ENCODE assay signal across 25 cellular contexts in the genomic region with DNA sequence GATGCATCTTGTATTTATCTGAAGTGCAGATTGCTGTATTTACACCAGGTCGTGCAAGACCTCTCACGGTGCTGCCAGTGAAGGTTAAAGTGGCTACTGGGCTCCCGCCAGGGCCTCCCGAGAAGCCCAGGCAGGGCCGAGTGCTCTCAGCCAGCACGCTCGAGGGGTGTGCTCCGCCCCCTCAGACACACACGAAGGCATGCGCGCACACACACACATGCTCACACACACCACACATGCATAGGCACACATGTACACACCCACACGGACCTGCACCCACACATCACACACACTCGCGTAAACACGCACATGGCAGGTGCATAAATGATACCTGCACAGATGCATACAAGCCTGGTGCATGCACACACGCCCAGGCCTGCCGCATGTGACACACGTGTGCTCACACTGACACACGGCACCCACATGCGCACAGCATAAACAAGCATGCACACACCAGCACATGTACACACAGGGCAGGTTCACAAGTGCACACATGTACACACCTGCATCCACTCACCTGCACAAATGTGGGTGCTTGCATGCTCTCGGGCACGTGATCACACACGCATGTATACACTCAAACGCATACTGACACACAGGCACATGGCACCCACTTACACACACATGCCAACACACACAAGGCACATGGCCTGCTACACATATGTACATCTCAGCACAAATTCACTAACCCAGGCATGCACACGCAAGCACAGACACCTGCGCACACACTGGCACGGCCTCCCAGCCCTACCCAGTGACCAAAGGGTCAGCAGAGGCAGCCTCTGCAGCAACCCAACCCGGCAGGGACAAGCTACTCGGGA.
DNase-seq lines count a peak whose midpoint lies in the region; ATAC-seq, FAIRE-seq and TF ChIP-seq lines count a peak whose summit lies in the region.
"Had no signal": no experiment of that assay in that cellular context is flagged by ENCODE, and none has a peak within 500 bp of the region (broad histone marks: within the 10 kb centered on the region; RNA-seq: fewer than 3 reads in every experiment).

No MANE protein-coding gene starts in this region.

- no peak overlapping the region for H3K9ac ChIP-seq in GM12878 (ENCODE audit: control insufficient read depth, insufficient read depth, low read length)
- H3K9ac ChIP-seq: BLaER1 treated with 17β-estradiol and CSF1 and Interleukin-3, amounts not matched to agents 10 nM and 100 nM had no signal

- no peaks in the 10 kb centered on the region for H3K27me3 Mint-ChIP-seq in activated T-cell treated with anti-CD3 and anti-CD28 coated beads, Interleukin-2, amount 50 U/mL, for 4 hours (ENCODE audit: low read depth)

- no peak overlapping the region for H3K4me3 Mint-ChIP-seq in activated T-cell treated with anti-CD3 and anti-CD28 coated beads, Interleukin-2, amount 50 U/mL, for 4 hours
- H3K4me3 Mint-ChIP-seq: HFFc6, IgD-negative memory B cell had no signal

- H3K4me1 ChIP-seq in right cardiac atrium (ENCODE audit: control insufficient read depth, insufficient read depth, low read length) (no peaks in the 10 kb centered on the region), right atrium auricular region (no peaks in the 10 kb centered on the region), GM12878 (ENCODE audit: control insufficient read depth, insufficient read depth, low read length) (no peaks in the 10 kb centered on the region), lower lobe of right lung (peaks cover 4% of the 10 kb centered on the region), tibial nerve (no peaks in the 10 kb centered on the region)
- H3K4me1 ChIP-seq: A549, SJSA1 had no signal

- DNase-seq in right cardiac atrium, result peak; percentile 8 to 47 (median 31)
- no peak for DNase-seq in right atrium auricular region (ENCODE audit: low spot score)
- DNase-seq in GM12878 (ENCODE audit: low read depth, low spot score), result no peak
- peak; percentile 75 for DNase-seq in lower lobe of right lung
- DNase-seq in RKO (ENCODE audit: low spot score), result no peak
- no peak for DNase-seq in tibial nerve (ENCODE audit: low spot score in 2 of 2)
- no peak for DNase-seq in activated T-cell treated with anti-CD3 and anti-CD28 coated beads, Interleukin-2, amount 50 U/mL, for 4 hours
- DNase-seq: DMS 273 treated with DMSO at 0.1 percent for 48 hours, GF-D8, GOT3, HFFc6, Karpas-422, NCI-H1417 treated with DMSO at 0.1 percent for 48 hours, NCI-H187 treated with DMSO at 0.1 percent for 48 hours, NCI-H2227 treated with DMSO at 0.1 percent for 48 hours, NCI-H510A treated with DMSO at 0.1 percent for 48 hours, NCI-H774 had no signal

- H3K4me3 ChIP-seq in right cardiac atrium (ENCODE audit: low read length) (no peak overlapping the region), right atrium auricular region (no peak overlapping the region), GM12878 (no peak overlapping the region), lower lobe of right lung (no peak overlapping the region), tibial nerve (no peak overlapping the region)
- H3K4me3 ChIP-seq: A549; BLaER1 treated with 17β-estradiol and CSF1 and Interleukin-3, amounts not matched to agents 10 nM and 100 nM; SJSA1 had no signal

- H4K20me1 ChIP-seq in GM12878 (ENCODE audit: control insufficient read depth, insufficient read depth), result no peaks in the 10 kb centered on the region

- TF ChIP-seq POLR2A in GM12878 (IDR thresholded peaks at IDR 0.05; ENCODE audit: low read depth, low read length) (no peak), tibial nerve (IDR thresholded peaks at IDR 0.05) (no peak)

- BruUV-seq in GM12878 (replicated peaks; lab: Mats Ljungman, UMichigan), result no TSS peak

- RAD21 ChIA-PET in GM12878 (lab: Charles Lee; ENCODE audit: unreplicated experiment), result no interaction called here

- TF ChIP-seq RAD21 in GM12878 (IDR thresholded peaks at IDR 0.05; ENCODE audit: insufficient read depth, low read depth, low read length), result no peak

- SMC1A ChIA-PET in GM12878 (lab: Charles Lee; ENCODE audit: uncharacterized antibody, unreplicated experiment), result no interaction called here

- FAIRE-seq in GM12878 (lab: Jason Lieb, UNC), result no peak
- FAIRE-seq: A549, GM12892, GM18507 had no signal

- no peak overlapping the region for H3K4me2 ChIP-seq in GM12878 (ENCODE audit: control insufficient read depth, insufficient read depth)
- H3K4me2 ChIP-seq: A549; BLaER1 treated with 17β-estradiol and CSF1 and Interleukin-3, amounts not matched to agents 10 nM and 100 nM had no signal

- H2AFZ ChIP-seq in GM12878 (ENCODE audit: control insufficient read depth, low read depth, low read length), result no peak overlapping the region

- ATAC-seq in right cardiac atrium, result no peak
- ATAC-seq in GM12878, result no peak
- peak; percentile 36 to 39 for ATAC-seq in lower lobe of right lung
- no peak for ATAC-seq in HG02870 (IDR thresholded peaks at IDR 0.05; ENCODE audit: unreplicated experiment)
- no peak for ATAC-seq in activated T-cell treated with anti-CD3 and anti-CD28 coated beads, Interleukin-2, amount 50 U/mL, for 4 hours
- ATAC-seq: A549 had no signal

- H3K36me3 ChIP-seq in right atrium auricular region (no peaks in the 10 kb centered on the region), GM12878 (ENCODE audit: control insufficient read depth in 2 of 2, insufficient read depth in 2 of 2, low read length in 1 of 2) (no peaks in the 10 kb centered on the region), lower lobe of right lung (no peaks in the 10 kb centered on the region), tibial nerve (no peaks in the 10 kb centered on the region)
- H3K36me3 ChIP-seq: SJSA1 had no signal

- H3K27ac ChIP-seq in right cardiac atrium (ENCODE audit: low read length), result no peak overlapping the region
- no peak overlapping the region for H3K27ac ChIP-seq in right atrium auricular region
- no peak overlapping the region for H3K27ac ChIP-seq in GM12878 (ENCODE audit: control insufficient read depth, insufficient read depth)
- H3K27ac ChIP-seq in lower lobe of right lung, result no peak overlapping the region
- H3K27ac ChIP-seq in tibial nerve, result no peak overlapping the region
- H3K27ac ChIP-seq: A549; BLaER1 treated with 17β-estradiol and CSF1 and Interleukin-3, amounts not matched to agents 10 nM and 100 nM; RWPE1; SJSA1 had no signal

- 83% methylated on average over 29 of the region's 29 CpGs for whole genome bisulfite sequencing in right cardiac atrium
- 46% methylated on average over 29 of the region's 29 CpGs for WGBS in GM12878 (ENCODE audit: insufficient coverage, insufficient replicate concordance, low lambda C conversion rate, missing lambda C conversion rate)
- WGBS in tibial nerve, 2 donors, result 77% methylated on average over 19 to 29 of the region's 29 CpGs

- peaks cover 23% of the 10 kb centered on the region for H3K4me1 Mint-ChIP-seq in activated T-cell treated with anti-CD3 and anti-CD28 coated beads, Interleukin-2, amount 50 U/mL, for 4 hours (ENCODE audit: low read depth)

- in situ Hi-C loops in GM12878 (cut with MboI), result no loop called here

- H3K36me3 Mint-ChIP-seq in activated T-cell treated with anti-CD3 and anti-CD28 coated beads, Interleukin-2, amount 50 U/mL, for 4 hours (ENCODE audit: insufficient read depth), result no peaks in the 10 kb centered on the region

- CTCF ChIA-PET in GM12878 (lab: Yijun Ruan, JAX), result no interaction called here

- H3K79me2 ChIP-seq in GM12878 (ENCODE audit: control insufficient read depth, insufficient read depth, low read length), result no peaks in the 10 kb centered on the region

- intact Hi-C loops in right cardiac atrium (cut with DNase I), result no loop called here
- intact Hi-C loops in GM12878 (cut with micrococcal nuclease; ENCODE audit: unreplicated experiment), result no loop called here
- intact Hi-C loops in lower lobe of right lung (cut with DNase I), result no loop called here

- TF ChIP-seq EP300 in GM12878 (IDR thresholded peaks at IDR 0.05; ENCODE audit: borderline replicate concordance in 1 of 2, control insufficient read depth in 1 of 2, low read depth in 2 of 2, low read length in 2 of 2), result no peak
- no peak for TF ChIP-seq EP300 in tibial nerve (IDR thresholded peaks at IDR 0.05)

- no peaks in the 10 kb centered on the region for H3K9me3 ChIP-seq in right cardiac atrium (ENCODE audit: control insufficient read depth, low read length)
- no peaks in the 10 kb centered on the region for H3K9me3 ChIP-seq in right atrium auricular region
- no peaks in the 10 kb centered on the region for H3K9me3 ChIP-seq in GM12878 (replicated peaks; ENCODE audit: control insufficient read depth, insufficient read depth, low read length)
- H3K9me3 ChIP-seq in lower lobe of right lung, result no peaks in the 10 kb centered on the region
- peaks cover 0 to under 1% (median 0%) of the 10 kb centered on the region in 4 donors for H3K9me3 ChIP-seq in tibial nerve
- H3K9me3 ChIP-seq: A549, SJSA1 had no signal

- POLR2A ChIA-PET in GM12878 (lab: Charles Lee), result no interaction called here

- H3K27me3 ChIP-seq in right cardiac atrium (ENCODE audit: control insufficient read depth, insufficient read depth) (no peaks in the 10 kb centered on the region), right atrium auricular region (no peaks in the 10 kb centered on the region), GM12878 (replicated peaks in 1 of 2; ENCODE audit: control insufficient read depth in 2 of 2, insufficient read depth in 2 of 2, low read length in 1 of 2) (no peaks in the 10 kb centered on the region), lower lobe of right lung (ENCODE audit: low read depth) (no peaks in the 10 kb centered on the region), tibial nerve (no peaks in the 10 kb centered on the region)
- H3K27me3 ChIP-seq: BLaER1 treated with 17β-estradiol and CSF1 and Interleukin-3, amounts not matched to agents 10 nM and 100 nM; SJSA1 had no signal

- TF ChIP-seq CTCF in right atrium auricular region (IDR thresholded peaks at IDR 0.05) (no peak), GM12878 (IDR thresholded peaks at IDR 0.05 in 2 of 3, conservative IDR thresholded peaks at IDR 0.05 in 1 of 3; ENCODE audit: control insufficient read depth in 2 of 3, extremely low read depth in 1 of 3, insufficient read depth in 1 of 3, low read depth in 3 of 3, low read length in 3 of 3) (no peak), lower lobe of right lung (IDR thresholded peaks at IDR 0.05) (no peak), tibial nerve (IDR thresholded peaks at IDR 0.05) (no peak)

- peaks cover 6% of the 10 kb centered on the region for H3K9me3 Mint-ChIP-seq in activated T-cell treated with anti-CD3 and anti-CD28 coated beads, Interleukin-2, amount 50 U/mL, for 4 hours

TF ChIP-seq in GM12878, 131 proteins besides CTCF, POLR2A, EP300 and RAD21 (continues in another document):
- TF ChIP-seq SUPT20H (IDR thresholded peaks at IDR 0.05; ENCODE audit: borderline replicate concordance, control insufficient read depth, low read depth, low read length), result no peak
- TF ChIP-seq TCF3 (IDR thresholded peaks at IDR 0.05; ENCODE audit: borderline replicate concordance, insufficient read depth, low read depth, low read length), result peak; percentile 20; the same call in 1 of the 2 replicates

Comparison
In these comparisons a context has a peak if more than half of its experiments do, and no peak if none do; other contexts are left out.
1. DNase-seq: peak in right cardiac atrium (3 of 3) and lower lobe of right lung (single experiment); none in right atrium auricular region (single experiment), GM12878 (single experiment), RKO (single experiment), tibial nerve (0 of 2) and activated T-cell treated with anti-CD3 and anti-CD28 coated beads, Interleukin-2, amount 50 U/mL, for 4 hours (single experiment).
2. ATAC-seq: peak in lower lobe of right lung (2 of 2); none in right cardiac atrium (0 of 2), GM12878 (single experiment), HG02870 (single experiment) and activated T-cell treated with anti-CD3 and anti-CD28 coated beads, Interleukin-2, amount 50 U/mL, for 4 hours (0 of 2).